33 cellular contexts compared by ENCODE assay signal in genomic region chr2:224075588-224075987, GRCh38. TPM values are rescaled to one million over a fixed set of nuclear protein-coding genes. Genes with fewer than 3 reads are reported as not detected.
DNase-seq lines count a peak whose midpoint lies in the region; ATAC-seq, FAIRE-seq and TF ChIP-seq lines count a peak whose summit lies in the region.
"Had no signal": no experiment of that assay in that cellular context is flagged by ENCODE, and none has a peak within 500 bp of the region (broad histone marks: within the 10 kb centered on the region; RNA-seq: fewer than 3 reads in every experiment).

No MANE protein-coding gene starts in this region.

- no peak for TF ChIP-seq EP300 in HepG2 (IDR thresholded peaks at IDR 0.05; ENCODE audit: low read depth in 2 of 2, low read length in 2 of 2)
- TF ChIP-seq EP300 in HepG2 (CRISPR knock-in tag; IDR thresholded peaks at IDR 0.05; ENCODE audit: borderline replicate concordance), result no peak

- no peak overlapping the region for H3K4me3 Mint-ChIP-seq in natural killer cell treated with Interleukin-12 subunit alpha and Interleukin-12 subunit beta and Interleukin-15 and Interleukin-18, amount 100 ng/mL, for 72 hours
- H3K4me3 Mint-ChIP-seq: B cell; CD14-positive monocyte; CD4-positive, alpha-beta memory T cell; CD4-positive, alpha-beta T cell; CD4-positive, CD25-positive, alpha-beta regulatory T cell; CD8-positive, alpha-beta memory T cell; CD8-positive, alpha-beta T cell had no signal

- CTCF ChIA-PET in HepG2 (lab: Yijun Ruan, JAX; ENCODE audit: low intra/inter-chr PET ratio, low total read pairs), result no interaction called here

- no peaks in the 10 kb centered on the region for H3K36me3 Mint-ChIP-seq in natural killer cell treated with Interleukin-12 subunit alpha and Interleukin-12 subunit beta and Interleukin-15 and Interleukin-18, amount 100 ng/mL, for 72 hours
- H3K36me3 Mint-ChIP-seq: CD14-positive monocyte; CD4-positive, alpha-beta memory T cell; CD4-positive, CD25-positive, alpha-beta regulatory T cell; CD8-positive, alpha-beta memory T cell; CD8-positive, alpha-beta T cell had no signal

- H3K4me3 ChIP-seq in HepG2 (replicated peaks in 1 of 3; ENCODE audit: insufficient read depth in 1 of 3, low read depth in 2 of 3, low read length in 3 of 3) (no peak overlapping the region), right lobe of liver (no peak overlapping the region), small intestine (ENCODE audit: low read depth in 1 of 2, low read length in 2 of 2) (no peak overlapping the region)
- H3K4me3 ChIP-seq: A549; BLaER1; BLaER1 treated with 17β-estradiol and CSF1 and Interleukin-3, amounts not matched to agents 10 nM and 100 nM had no signal

- ATAC-seq in HepG2, result peak; percentile 67
- ATAC-seq in right lobe of liver, result no peak
- no peak for ATAC-seq in natural killer cell treated with Interleukin-12 subunit alpha and Interleukin-12 subunit beta and Interleukin-15 and Interleukin-18, amount 100 ng/mL, for 72 hours
- ATAC-seq: A549; CD8-positive, alpha-beta T cell had no signal

- H3K9ac ChIP-seq in HepG2 (ENCODE audit: insufficient read depth, low read depth, low read length), result no peak overlapping the region
- H3K9ac ChIP-seq: BLaER1; BLaER1 treated with 17β-estradiol and CSF1 and Interleukin-3, amounts not matched to agents 10 nM and 100 nM had no signal

- peaks cover 0 to 3% of the 10 kb centered on the region in 2 donors for H3K27me3 Mint-ChIP-seq in natural killer cell treated with Interleukin-12 subunit alpha and Interleukin-12 subunit beta and Interleukin-15 and Interleukin-18, amount 100 ng/mL, for 72 hours
- H3K27me3 Mint-ChIP-seq: CD4-positive, CD25-positive, alpha-beta regulatory T cell had no signal

- no peak overlapping the region for H3K27ac ChIP-seq in HepG2 (ENCODE audit: extremely low read length, insufficient read depth, low read length)
- H3K27ac ChIP-seq in right lobe of liver, result no peak overlapping the region
- no peak overlapping the region for H3K27ac ChIP-seq in small intestine (ENCODE audit: low read depth in 1 of 2, low read length in 1 of 2)
- H3K27ac ChIP-seq: 22Rv1; A549; BLaER1; BLaER1 treated with 17β-estradiol and CSF1 and Interleukin-3, amounts not matched to agents 10 nM and 100 nM; C4-2B had no signal

- WGBS in HepG2 (ENCODE audit: low lambda C conversion rate), result 6% methylated on average over 3 of the region's 3 CpGs
- 42% methylated on average over 3 of the region's 3 CpGs for WGBS in right lobe of liver (ENCODE audit: insufficient coverage, low coverage, low lambda C conversion rate, missing lambda C conversion rate)
- WGBS in small intestine, 3 donors, result 42 to 81% (median 54%) methylated on average over 3 of the region's 3 CpGs

- intact Hi-C loops in HepG2 (cut with micrococcal nuclease; ENCODE audit: unreplicated experiment) (no loop called here), right lobe of liver (cut with DNase I) (no loop called here)

- TF ChIP-seq RAD21 in HepG2 (CRISPR knock-in tag; IDR thresholded peaks at IDR 0.05), result no peak

- FAIRE-seq in HepG2 (lab: Jason Lieb, UNC), result no peak
- no peak for FAIRE-seq in small intestine (lab: Jason Lieb, UNC)
- FAIRE-seq: A204.1, A549, D721Med had no signal

- H3K36me3 ChIP-seq in HepG2 (replicated peaks in 1 of 2; ENCODE audit: control insufficient read depth in 1 of 2, insufficient read depth in 2 of 2, low read length in 2 of 2) (no peaks in the 10 kb centered on the region), right lobe of liver (no peaks in the 10 kb centered on the region), small intestine (ENCODE audit: control insufficient read depth in 2 of 2, insufficient read depth in 2 of 2, low read length in 2 of 2) (no peaks in the 10 kb centered on the region)
- H3K36me3 ChIP-seq: BE2C; BLaER1; BLaER1 treated with 17β-estradiol and CSF1 and Interleukin-3, amounts not matched to agents 10 nM and 100 nM had no signal

- H2AFZ ChIP-seq in HepG2 (ENCODE audit: low read length), result no peak overlapping the region

- TF ChIP-seq POLR2A in HepG2 (IDR thresholded peaks at IDR 0.05; ENCODE audit: insufficient read depth in 1 of 2, low read depth in 2 of 2, low read length in 2 of 2), result no peak
- TF ChIP-seq POLR2A in right lobe of liver (IDR thresholded peaks at IDR 0.05), result no peak

- no peak for TF ChIP-seq CTCF in HepG2 (CRISPR knock-in tag; IDR thresholded peaks at IDR 0.05)
- no peak for TF ChIP-seq CTCF in right lobe of liver (IDR thresholded peaks at IDR 0.05)

- H3K27me3 ChIP-seq in HepG2 (ENCODE audit: control insufficient read depth in 1 of 2, insufficient read depth in 2 of 2, low read length in 2 of 2), result peaks cover 0 to 24% of the 10 kb centered on the region in 2 experiments; a peak in 1 of 5 replicates
- no peaks in the 10 kb centered on the region for H3K27me3 ChIP-seq in right lobe of liver
- no peaks in the 10 kb centered on the region for H3K27me3 ChIP-seq in small intestine (ENCODE audit: control insufficient read depth in 2 of 2, insufficient read depth in 2 of 2, low read length in 2 of 2)
- H3K27me3 ChIP-seq: BLaER1; BLaER1 treated with 17β-estradiol and CSF1 and Interleukin-3, amounts not matched to agents 10 nM and 100 nM had no signal

- no TSS peak for BruUV-seq in HepG2 (replicated peaks; lab: Mats Ljungman, UMichigan)

- in situ Hi-C loops in HepG2 (cut with HindIII; ENCODE audit: extremely low pct_ligation_motif_present, low pct_unique_long_range_greater_than_20kb), result no loop called here

- no peak overlapping the region for H3K4me2 ChIP-seq in HepG2 (ENCODE audit: low read depth, low read length)
- H3K4me2 ChIP-seq: A549; BLaER1; BLaER1 treated with 17β-estradiol and CSF1 and Interleukin-3, amounts not matched to agents 10 nM and 100 nM had no signal

- peaks cover 9% of the 10 kb centered on the region for H3K4me1 ChIP-seq in HepG2 (ENCODE audit: insufficient read depth, low read length)
- H3K4me1 ChIP-seq in right lobe of liver, result no peaks in the 10 kb centered on the region
- peaks cover 0 to 3% of the 10 kb centered on the region in 2 donors for H3K4me1 ChIP-seq in small intestine (ENCODE audit: control insufficient read depth in 2 of 2, insufficient read depth in 1 of 2, low read depth in 1 of 2, low read length in 1 of 2)
- H3K4me1 ChIP-seq: A549; BE2C; BLaER1; BLaER1 treated with 17β-estradiol and CSF1 and Interleukin-3, amounts not matched to agents 10 nM and 100 nM; Caco-2 had no signal

- POLR2A ChIA-PET in HepG2 (lab: Yijun Ruan, JAX), result no interaction called here

- no peaks in the 10 kb centered on the region for H3K79me2 ChIP-seq in HepG2 (ENCODE audit: insufficient read depth, low read length)

- no peaks in the 10 kb centered on the region for H3K9me3 Mint-ChIP-seq in natural killer cell treated with Interleukin-12 subunit alpha and Interleukin-12 subunit beta and Interleukin-15 and Interleukin-18, amount 100 ng/mL, for 72 hours
- H3K9me3 Mint-ChIP-seq: CD4-positive, alpha-beta memory T cell; CD4-positive, alpha-beta T cell; CD4-positive, CD25-positive, alpha-beta regulatory T cell; CD8-positive, alpha-beta memory T cell; CD8-positive, alpha-beta T cell had no signal

- H4K20me1 ChIP-seq in HepG2 (ENCODE audit: insufficient read depth, low read length), result no peaks in the 10 kb centered on the region
- H4K20me1 ChIP-seq: BLaER1; BLaER1 treated with 17β-estradiol and CSF1 and Interleukin-3, amounts not matched to agents 10 nM and 100 nM had no signal

- no peaks in the 10 kb centered on the region for H3K4me1 Mint-ChIP-seq in natural killer cell treated with Interleukin-12 subunit alpha and Interleukin-12 subunit beta and Interleukin-15 and Interleukin-18, amount 100 ng/mL, for 72 hours (ENCODE audit: low read depth in 2 of 2)
- H3K4me1 Mint-ChIP-seq: B cell; CD14-positive monocyte; CD4-positive, alpha-beta memory T cell; CD4-positive, CD25-positive, alpha-beta regulatory T cell; CD8-positive, alpha-beta memory T cell had no signal

- H3K27ac Mint-ChIP-seq in natural killer cell treated with Interleukin-12 subunit alpha and Interleukin-12 subunit beta and Interleukin-15 and Interleukin-18, amount 100 ng/mL, for 72 hours, result no peak overlapping the region
- H3K27ac Mint-ChIP-seq: B cell; CD14-positive monocyte; CD4-positive, alpha-beta memory T cell; CD4-positive, alpha-beta T cell; CD4-positive, CD25-positive, alpha-beta regulatory T cell; CD8-positive, alpha-beta T cell had no signal

- H3K9me3 ChIP-seq in HepG2 (ENCODE audit: low read length), result peaks cover 13% of the 10 kb centered on the region; the same call in 1 of the 2 replicates
- H3K9me3 ChIP-seq in right lobe of liver, result no peaks in the 10 kb centered on the region
- no peaks in the 10 kb centered on the region for H3K9me3 ChIP-seq in small intestine (ENCODE audit: control insufficient read depth, low read depth)
- H3K9me3 ChIP-seq: A549; BE2C; BLaER1; BLaER1 treated with 17β-estradiol and CSF1 and Interleukin-3, amounts not matched to agents 10 nM and 100 nM; Caco-2 had no signal

- DNase-seq in HepG2 (ENCODE audit: low spot score), result peak; percentile 17
- DNase-seq in right lobe of liver, result no peak
- DNase-seq in small intestine, result peak; percentile 27
- DNase-seq in natural killer cell treated with Interleukin-12 subunit alpha and Interleukin-12 subunit beta and Interleukin-15 and Interleukin-18, amount 100 ng/mL, for 72 hours (ENCODE audit: low spot score), result no peak
- DNase-seq: 8988T; ACHN; AML-193; BE2C; C1 segment of cervical spinal cord; Caco-2; Calu3; CD4-positive, alpha-beta memory T cell; CD4-positive, alpha-beta T cell; CD4-positive, CD25-positive, alpha-beta regulatory T cell; CD8-positive, alpha-beta memory T cell; CD8-positive, alpha-beta T cell; COR-L47; DMS 273 treated with DMSO at 0.1 percent for 48 hours; DMS153; DMS53; DMS79; DMS79 treated with DMSO at 0.1 percent for 48 hours; DND-41; EL had no signal

RNA-seq across cellular contexts. Expression of gene SERPINE2, which starts 36.5 kb away (rescaled TPM):
- total RNA-seq in HepG2 (2016; rRNA removed; fragmentation: Illumina TruSeq; extraction: Trizol) (5.5 and 7.9 TPM in 2 replicates), right lobe of liver (1 to 10 TPM; 1.2 to 5.1 (median 2.1) TPM)
- 3.0 and 3.9 TPM in 2 replicates for total RNA-seq in HepG2 (2016; cell fraction: cytosol; rRNA removed; fragmentation: Illumina TruSeq; extraction: Trizol; ENCODE audit: low read depth)
- 5.1 and 8.6 TPM in 2 replicates for total RNA-seq in HepG2 (2016; cell fraction: insoluble cytoplasmic fraction; rRNA removed; fragmentation: Illumina TruSeq; extraction: Trizol)
- total RNA-seq in HepG2 (2016; cell fraction: membrane; rRNA removed; fragmentation: Illumina TruSeq; extraction: Trizol), result 2.8 and 3.4 TPM in 2 replicates
- 14.0 and 14.4 TPM in 2 replicates for total RNA-seq in HepG2 (2016; cell fraction: nucleus; rRNA removed; fragmentation: Illumina TruSeq; extraction: Trizol)
- polyA plus RNA-seq in HepG2 (2011; rRNA removed) (18.1 and 24.3 TPM in 2 replicates), small intestine (10 to 100 TPM in 2 of 3 donors, 1 to 10 TPM in 1; 6.0 to 27.6 (median 14.3) TPM)
- polyA plus RNA-seq in HepG2 (2011; cell fraction: cytosol; rRNA removed), result 15.4 and 23.2 TPM in 2 replicates
- 27.2 and 31.6 TPM in 2 replicates for polyA plus RNA-seq in HepG2 (2011; cell fraction: nucleus; rRNA removed)
- polyA plus RNA-seq in HepG2 (2012), result 41.2 and 105 TPM in 2 replicates
- 1.3 and 1.5 TPM in 2 replicates for polyA plus RNA-seq in HepG2 (2016; cell fraction: cytosol; fragmentation: Illumina TruSeq; extraction: Trizol; ENCODE audit: low read depth)
- polyA plus RNA-seq in HepG2 (2016; cell fraction: insoluble cytoplasmic fraction; fragmentation: Illumina TruSeq; extraction: Trizol; ENCODE audit: low read depth), result 5.2 and 7.0 TPM in 2 replicates
- 3.2 and 3.5 TPM in 2 replicates for polyA plus RNA-seq in HepG2 (2016; cell fraction: membrane; fragmentation: Illumina TruSeq; extraction: Trizol; ENCODE audit: low read depth)
- 24.9 and 28.8 TPM in 2 replicates for polyA plus RNA-seq in HepG2 (2016; cell fraction: nucleus; fragmentation: Illumina TruSeq; extraction: Trizol; ENCODE audit: insufficient read depth, low read depth)
- polyA minus RNA-seq in HepG2 (2011; rRNA and poly(A)+ RNA removed; ENCODE audit: low replicate concordance), result 1.8 and 14.9 TPM in 2 replicates
- polyA minus RNA-seq in HepG2 (2011; cell fraction: cytosol; rRNA and poly(A)+ RNA removed), result 11.7 and 23.7 TPM in 2 replicates
- polyA minus RNA-seq in HepG2 (2011; cell fraction: nucleus; rRNA and poly(A)+ RNA removed), result 15.5 and 22.8 TPM in 2 replicates
- 1 to 10 TPM; 1.2 to 2.6 TPM for total RNA-seq in natural killer cell treated with Interleukin-12 subunit alpha and Interleukin-12 subunit beta and Interleukin-15 and Interleukin-18, amount 100 ng/mL, for 72 hours
- polyA plus RNA-seq: CD14-positive monocyte had no signal

Comparison
In these comparisons a context has a peak if more than half of its experiments do, and no peak if none do; other contexts are left out.
1. DNase-seq: peak in HepG2 (single experiment) and small intestine (single experiment); none in right lobe of liver (0 of 3) and natural killer cell treated with Interleukin-12 subunit alpha and Interleukin-12 subunit beta and Interleukin-15 and Interleukin-18, amount 100 ng/mL, for 72 hours (single experiment).